12 cellular contexts compared by ENCODE assay signal in genomic region chr7:151711906-151712771, GRCh38.
DNase-seq lines count a peak whose midpoint lies in the region; ATAC-seq and TF ChIP-seq lines count a peak whose summit lies in the region.
"Had no signal": no experiment of that assay in that cellular context is flagged by ENCODE, and none has a peak within 500 bp of the region (broad histone marks: within the 10 kb centered on the region; RNA-seq: fewer than 3 reads in every experiment).

No MANE protein-coding gene starts in this region.

- H3K27me3 ChIP-seq in lower lobe of right lung (ENCODE audit: low read depth): no peaks in the 10 kb centered on the region
- no peaks in the 10 kb centered on the region for H3K27me3 ChIP-seq in Caco-2 (replicated peaks; ENCODE audit: control insufficient read depth, insufficient read depth, low read length)
- H3K27me3 ChIP-seq: colonic mucosa had no signal

- H3K9me3 ChIP-seq in lower lobe of right lung (no peaks in the 10 kb centered on the region), Caco-2 (no peaks in the 10 kb centered on the region)
- H3K9me3 ChIP-seq: colonic mucosa had no signal

- peak overlapping the region; percentile 44 for H3K27ac ChIP-seq in lower lobe of right lung
- H3K27ac ChIP-seq: colonic mucosa had no signal

- CTCF ChIA-PET in WTC11 (lab: Charles Lee): interaction anchor here (1.5 kb wide), 1 partner anchor 80 kb away, joined by 3 read pairs; no protein-coding TSS in a partner anchor
- CTCF ChIA-PET in Caco-2 (lab: Charles Lee): no interaction called here
- CTCF ChIA-PET in activated naive CD4-positive, alpha-beta T cell treated with anti-CD3 and anti-CD28 coated beads for 36 hours (lab: Charles Lee): no interaction called here

- peaks cover 11% of the 10 kb centered on the region for H3K4me1 ChIP-seq in lower lobe of right lung
- no peaks in the 10 kb centered on the region for H3K4me1 ChIP-seq in Caco-2
- H3K4me1 ChIP-seq: colonic mucosa had no signal

- no peak overlapping the region for H3K27ac Mint-ChIP-seq in WTC11
- no peak overlapping the region for H3K27ac Mint-ChIP-seq in Caco-2 (ENCODE audit: unreplicated experiment)
- H3K27ac Mint-ChIP-seq in activated naive CD4-positive, alpha-beta T cell treated with anti-CD3 and anti-CD28 coated beads for 36 hours: no peak overlapping the region
- H3K27ac Mint-ChIP-seq: activated naive CD4-positive, alpha-beta T cell treated with anti-CD3 and anti-CD28 coated beads, Interleukin-2, amount 50 U/mL, for 24 hours had no signal

- H3K4me3 Mint-ChIP-seq in WTC11 (no peak overlapping the region), Caco-2 (ENCODE audit: unreplicated experiment) (no peak overlapping the region)
- H3K4me3 Mint-ChIP-seq in activated naive CD4-positive, alpha-beta T cell treated with anti-CD3 and anti-CD28 coated beads for 36 hours: no peak overlapping the region
- H3K4me3 Mint-ChIP-seq: activated naive CD4-positive, alpha-beta T cell treated with anti-CD3 and anti-CD28 coated beads, Interleukin-2, amount 50 U/mL, for 24 hours had no signal

- no TSS peak for BruUV-seq in Caco-2 (replicated peaks; lab: Mats Ljungman, UMichigan)

- no peaks in the 10 kb centered on the region for H3K4me1 Mint-ChIP-seq in WTC11
- H3K4me1 Mint-ChIP-seq in Caco-2 (ENCODE audit: low read depth, unreplicated experiment): peaks cover 8% of the 10 kb centered on the region
- no peaks in the 10 kb centered on the region for H3K4me1 Mint-ChIP-seq in activated naive CD4-positive, alpha-beta T cell treated with anti-CD3 and anti-CD28 coated beads for 36 hours (ENCODE audit: low read depth)

- H3K36me3 ChIP-seq in lower lobe of right lung (peaks cover 6% of the 10 kb centered on the region), Caco-2 (ENCODE audit: control insufficient read depth, insufficient read depth, low read length) (no peaks in the 10 kb centered on the region)
- H3K36me3 ChIP-seq: colonic mucosa had no signal

- TF ChIP-seq CTCF in WTC11 (IDR thresholded peaks at IDR 0.05) (no peak), lower lobe of right lung (IDR thresholded peaks at IDR 0.05) (no peak), Caco-2 (IDR thresholded peaks at IDR 0.05; ENCODE audit: insufficient read depth in 1 of 2, low read depth in 1 of 2, low read length in 1 of 2, severe bottlenecking in 1 of 2, unreplicated experiment in 1 of 2) (no peak)

- no peak overlapping the region for H3K4me3 ChIP-seq in lower lobe of right lung
- H3K4me3 ChIP-seq in Caco-2 (ENCODE audit: low read depth, low read length): no peak overlapping the region
- H3K4me3 ChIP-seq: colonic mucosa had no signal

- intact Hi-C loops in lower lobe of right lung (cut with DNase I): no loop called here
- intact Hi-C loops in Caco-2 (cut with micrococcal nuclease; ENCODE audit: unreplicated experiment): no loop called here
- intact Hi-C loops in activated naive CD4-positive, alpha-beta T cell treated with anti-CD3 and anti-CD28 coated beads for 36 hours (cut with micrococcal nuclease): no loop called here

- H3K9me3 Mint-ChIP-seq in WTC11: no peaks in the 10 kb centered on the region
- H3K9me3 Mint-ChIP-seq in Caco-2 (ENCODE audit: unreplicated experiment): no peaks in the 10 kb centered on the region
- no peaks in the 10 kb centered on the region for H3K9me3 Mint-ChIP-seq in activated naive CD4-positive, alpha-beta T cell treated with anti-CD3 and anti-CD28 coated beads for 36 hours
- H3K9me3 Mint-ChIP-seq: activated naive CD4-positive, alpha-beta T cell treated with anti-CD3 and anti-CD28 coated beads, Interleukin-2, amount 50 U/mL, for 24 hours had no signal

- ATAC-seq in HG02852 (IDR thresholded peaks at IDR 0.05; ENCODE audit: unreplicated experiment) (peak; percentile 50), WTC11 (no peak), lower lobe of right lung (peak; percentile 55 to 72)

- DNase-seq in A172 (ENCODE audit: low spot score) (peak; percentile 79), WTC11 (ENCODE audit: low spot score) (no peak), lower lobe of right lung (peak; percentile 78), Caco-2 (no peak), epidermal melanocyte (ENCODE audit: insufficient read length, low spot score) (no peak)
- no peak for DNase-seq in activated naive CD4-positive, alpha-beta T cell treated with anti-CD3 and anti-CD28 coated beads, Interleukin-2, amount 50 U/mL, for 16 hours
- DNase-seq in activated naive CD4-positive, alpha-beta T cell treated with anti-CD3 and anti-CD28 coated beads for 36 hours: no peak
- DNase-seq: activated CD4-positive, CD25-positive, alpha-beta regulatory T cell treated with anti-CD3 and anti-CD28 coated beads, Interleukin-2, amount 50 U/mL, for 72 hours; AML-193; colonic mucosa had no signal

- H3K27me3 Mint-ChIP-seq in WTC11 (ENCODE audit: low read depth) (peaks cover 8% of the 10 kb centered on the region; the same call in 1 of the 2 replicates), Caco-2 (ENCODE audit: insufficient read depth, unreplicated experiment) (no peaks in the 10 kb centered on the region)
- H3K27me3 Mint-ChIP-seq in activated naive CD4-positive, alpha-beta T cell treated with anti-CD3 and anti-CD28 coated beads for 36 hours (ENCODE audit: low read depth): no peaks in the 10 kb centered on the region
- H3K27me3 Mint-ChIP-seq: activated naive CD4-positive, alpha-beta T cell treated with anti-CD3 and anti-CD28 coated beads, Interleukin-2, amount 50 U/mL, for 24 hours had no signal

- H3K36me3 Mint-ChIP-seq in WTC11: no peaks in the 10 kb centered on the region
- H3K36me3 Mint-ChIP-seq in Caco-2 (ENCODE audit: insufficient read depth, unreplicated experiment): no peaks in the 10 kb centered on the region
- peaks cover 1% of the 10 kb centered on the region for H3K36me3 Mint-ChIP-seq in activated naive CD4-positive, alpha-beta T cell treated with anti-CD3 and anti-CD28 coated beads for 36 hours (ENCODE audit: low read depth)

- POLR2A ChIA-PET in WTC11 (lab: Charles Lee) (no interaction called here), Caco-2 (lab: Charles Lee) (no interaction called here)

TF ChIP-seq in WTC11, 78 proteins besides CTCF, POLR2A, EP300 and RAD21:
- TF ChIP-seq ZBTB43 (CRISPR knock-in tag; IDR thresholded peaks at IDR 0.05) (no peak), FOXJ3 (CRISPR knock-in tag; IDR thresholded peaks at IDR 0.05; ENCODE audit: borderline replicate concordance) (no peak), FOXP1 (CRISPR knock-in tag; IDR thresholded peaks at IDR 0.05; ENCODE audit: borderline replicate concordance) (peak; percentile 34; the same call in 1 of the 2 replicates), FOXK1 (CRISPR knock-in tag; IDR thresholded peaks at IDR 0.05) (no peak), NR3C1 (CRISPR knock-in tag; conservative IDR thresholded peaks at IDR 0.05; ENCODE audit: low read depth) (no peak)

Comparison
In these comparisons a context has a peak if more than half of its experiments do, and no peak if none do; other contexts are left out.
1. DNase-seq: peak in A172 (single experiment) and lower lobe of right lung (single experiment); none in WTC11 (single experiment), activated naive CD4-positive, alpha-beta T cell treated with anti-CD3 and anti-CD28 coated beads, Interleukin-2, amount 50 U/mL, for 16 hours (single experiment), Caco-2 (0 of 2), activated naive CD4-positive, alpha-beta T cell treated with anti-CD3 and anti-CD28 coated beads for 36 hours (single experiment) and epidermal melanocyte (single experiment).